8 cellular contexts compared by ENCODE assay signal in genomic region chr15:92820233-92821021, GRCh38.
DNase-seq lines count a peak whose midpoint lies in the region; ATAC-seq and TF ChIP-seq lines count a peak whose summit lies in the region.

No MANE protein-coding gene starts in this region.

- H2AFZ ChIP-seq in mammary epithelial cell (ENCODE audit: low read depth, low read length) = peak overlapping the region; percentile 88

- CTCF ChIA-PET in mammary epithelial cell (lab: Charles Lee; ENCODE audit: low non-redundant PET) = no interaction called here

- H3K27me3 ChIP-seq in WERI-Rb-1 (ENCODE audit: insufficient read depth, low read depth, severe bottlenecking) = no peaks in the 10 kb centered on the region
- no peaks in the 10 kb centered on the region for H3K27me3 ChIP-seq in mammary epithelial cell (ENCODE audit: insufficient read depth, low read length)

- H3K36me3 ChIP-seq in WERI-Rb-1 = no peaks in the 10 kb centered on the region
- no peaks in the 10 kb centered on the region for H3K36me3 ChIP-seq in mammary epithelial cell (ENCODE audit: insufficient read depth, low read length)

- H3K9ac ChIP-seq in mammary epithelial cell (ENCODE audit: insufficient read depth, low read length) = peak overlapping the region; percentile 92

- ATAC-seq in GM18909 (IDR thresholded peaks at IDR 0.05; ENCODE audit: poor library complexity, unreplicated experiment) (peak; percentile 89), HG03139 (IDR thresholded peaks at IDR 0.05; ENCODE audit: unreplicated experiment) (peak; percentile 85)

- H3K4me3 Mint-ChIP-seq in immature natural killer cell = peak overlapping the region; percentile 88 to 91 (median 90)

- intact Hi-C loops in mammary epithelial cell (cut with micrococcal nuclease) = loop anchor here (1.0 kb wide), 1 partner anchor 62 kb away; no protein-coding TSS in a partner anchor

- peaks cover 46% of the 10 kb centered on the region for H3K4me1 ChIP-seq in mammary epithelial cell (ENCODE audit: insufficient read depth, low read length)

- H3K9me3 ChIP-seq in WERI-Rb-1 (ENCODE audit: severe bottlenecking) (no peaks in the 10 kb centered on the region), mammary epithelial cell (replicated peaks; ENCODE audit: insufficient read depth, low read length) (no peaks in the 10 kb centered on the region)

- in situ Hi-C loops in mammary epithelial cell (cut with MboI; ENCODE audit: low sequenced_read_pairs in 2 of 2) = no loop called here

- DNase-seq in AG08395 (ENCODE audit: low spot score) (peak; percentile 99), NCI-H2196 (lab: John Stamatoyannopoulos, UW; ENCODE audit: unreplicated experiment) (peak; percentile 90), WERI-Rb-1 (peak; percentile 91), mammary epithelial cell (peak; percentile 92), immature natural killer cell (peak; percentile 85 to 86 (median 86)), smooth muscle cell of the brain vasculature (ENCODE audit: low read depth, low spot score) (peak; percentile 86)

- peak overlapping the region; percentile 67 for H3K4me3 ChIP-seq in WERI-Rb-1 (ENCODE audit: low read depth, low read length)
- H3K4me3 ChIP-seq in mammary epithelial cell (replicated peaks in 1 of 3; ENCODE audit: insufficient read depth in 1 of 3, low read depth in 2 of 3, low read length in 3 of 3) = peak overlapping the region; percentile 37 to 47 (median 46)

- H3K4me2 ChIP-seq in mammary epithelial cell (ENCODE audit: insufficient read depth, low read depth, low read length) = peak overlapping the region; percentile 91

- peak overlapping the region; percentile 81 for H3K27ac ChIP-seq in WERI-Rb-1
- peak overlapping the region; percentile 96 for H3K27ac ChIP-seq in mammary epithelial cell (ENCODE audit: insufficient read depth, low read depth, low read length)

- H3K9me3 Mint-ChIP-seq in immature natural killer cell = no peaks in the 10 kb centered on the region

- WGBS in mammary epithelial cell (ENCODE audit: low coverage, missing lambda C conversion rate) = 6% methylated on average over 30 of the region's 37 CpGs

- BruUV-seq in mammary epithelial cell (replicated peaks; lab: Mats Ljungman, UMichigan) = TSS peak; percentile 51

- no peaks in the 10 kb centered on the region for H4K20me1 ChIP-seq in mammary epithelial cell (ENCODE audit: insufficient read depth, low read length)

- no peaks in the 10 kb centered on the region for H3K36me3 Mint-ChIP-seq in immature natural killer cell

- H3K27me3 Mint-ChIP-seq in immature natural killer cell (ENCODE audit: low read depth in 3 of 3) = peaks cover 0 to 14% (median 4%) of the 10 kb centered on the region in 3 donors

- peak overlapping the region; percentile 84 to 94 (median 91) for H3K27ac Mint-ChIP-seq in immature natural killer cell

- no peaks in the 10 kb centered on the region for H3K79me2 ChIP-seq in mammary epithelial cell (ENCODE audit: insufficient read depth, low read length)

- no peak for TF ChIP-seq CTCF in WERI-Rb-1 (IDR thresholded peaks at IDR 0.05; ENCODE audit: low read depth, low read length)
- TF ChIP-seq CTCF in mammary epithelial cell (conservative IDR thresholded peaks at IDR 0.05 in 1 of 2, IDR thresholded peaks at IDR 0.05 in 1 of 2; ENCODE audit: extremely low read depth in 1 of 2, insufficient read depth in 1 of 2, low read depth in 1 of 2, low read length in 2 of 2) = no peak

- dilution Hi-C loops in mammary epithelial cell (cut with HindIII; ENCODE audit: low sequenced_read_pairs) = no loop called here

- H3K4me1 Mint-ChIP-seq in immature natural killer cell = peaks cover 19 to 23% of the 10 kb centered on the region in 2 donors

Comparison
In these comparisons a context has a peak if more than half of its experiments do, and no peak if none do; other contexts are left out.
1. Peak in every context shown above with its lines: DNase-seq, ATAC-seq, H3K4me3 ChIP-seq and H3K27ac ChIP-seq.